1 cellular context compared by ENCODE assay signal in genomic region chr14:22800356-22800755, GRCh38.
A peak's percentile ranks its signal among the peaks of the same experiment; 100 is the strongest.
TF ChIP-seq lines count a peak whose summit lies in the region.

No MANE protein-coding gene starts in this region.

TF ChIP-seq in GM12878, 131 proteins besides CTCF, POLR2A, EP300 and RAD21:
- TF ChIP-seq BACH1 (IDR thresholded peaks at IDR 0.05; ENCODE audit: borderline replicate concordance) (no peak), CHD2 (IDR thresholded peaks at IDR 0.05; ENCODE audit: borderline replicate concordance, low read depth, low read length) (no peak), ESRRA (IDR thresholded peaks at IDR 0.05; ENCODE audit: low read length) (no peak), MYB (IDR thresholded peaks at IDR 0.05; ENCODE audit: borderline replicate concordance, low read depth, low read length) (no peak), ZBTB33 (IDR thresholded peaks at IDR 0.05) (no peak), FOXK2 (IDR thresholded peaks at IDR 0.05) (0 out of 2 replicates have a peak, but pooled peaks have one; percentile 5)
